ENCODE assay signal across 22 cellular contexts in genomic region chr1:187009320-187009719, GRCh38.
"Had no signal": no experiment of that assay in that cellular context is flagged by ENCODE, and none has a peak within 500 bp of the region (broad histone marks: within the 10 kb centered on the region; RNA-seq: fewer than 3 reads in every experiment).

No MANE protein-coding gene starts in this region.

- H3K4me1 ChIP-seq: adrenal gland, breast epithelium, gastrocnemius medialis, heart right ventricle, psoas muscle, tibial nerve, uterus had no signal

- DNase-seq: activated CD4-positive, alpha-beta T cell treated with anti-CD3 and anti-CD28 coated beads, Interleukin-2, amount 50 U/mL, for 48 hours; activated gamma-delta T cell treated with Interleukin-2 at 50 U/mL for 16 hours; activated T-cell treated with anti-CD3 and anti-CD28 coated beads for 4 hours; adrenal gland; gastrocnemius medialis; heart right ventricle; mesenchymal stem cell; naive thymus-derived CD4-positive, alpha-beta T cell; ovary; psoas muscle; right cardiac atrium; stimulated activated CD4-positive, alpha-beta T cell treated with anti-CD3 and anti-CD28 coated beads, Interleukin-2, amount 100 ng/mL, for 24 hours; stimulated activated naive CD4-positive, alpha-beta T cell treated with Interleukin-2 at 50 U/mL for 16 hours; substantia nigra; uterus; WERI-Rb-1 had no signal

- H3K9ac ChIP-seq: neural progenitor cell had no signal

- FAIRE-seq: astrocyte had no signal

- H3K4me3 ChIP-seq: adrenal gland, breast epithelium, coronary artery, gastrocnemius medialis, heart right ventricle, neural progenitor cell, ovary, psoas muscle, tibial nerve, uterus had no signal

- H3K36me3 ChIP-seq: adrenal gland, breast epithelium, gastrocnemius medialis, heart right ventricle, ovary, tibial nerve, uterus, WERI-Rb-1 had no signal

- H3K27ac ChIP-seq: adrenal gland, breast epithelium, coronary artery, gastrocnemius medialis, heart right ventricle, neural progenitor cell, ovary, psoas muscle, tibial nerve, uterus, WERI-Rb-1 had no signal

- H3K4me2 ChIP-seq: neural progenitor cell had no signal

- H2AFZ ChIP-seq: neural progenitor cell had no signal

- H3K9me3 ChIP-seq: gastrocnemius medialis, ovary, uterus had no signal

- H3K27me3 ChIP-seq: adrenal gland, breast epithelium, gastrocnemius medialis, heart right ventricle, neural progenitor cell, ovary, tibial nerve, uterus had no signal

- ATAC-seq: activated naive CD4-positive, alpha-beta T cell treated with anti-CD3 and anti-CD28 coated beads, Interleukin-2, amount 50 U/mL, for 72 hours; gastrocnemius medialis; heart right ventricle; naive thymus-derived CD4-positive, alpha-beta T cell; psoas muscle; right cardiac atrium had no signal
